ENCODE assay signal across 1 cellular context in the genomic region with DNA sequence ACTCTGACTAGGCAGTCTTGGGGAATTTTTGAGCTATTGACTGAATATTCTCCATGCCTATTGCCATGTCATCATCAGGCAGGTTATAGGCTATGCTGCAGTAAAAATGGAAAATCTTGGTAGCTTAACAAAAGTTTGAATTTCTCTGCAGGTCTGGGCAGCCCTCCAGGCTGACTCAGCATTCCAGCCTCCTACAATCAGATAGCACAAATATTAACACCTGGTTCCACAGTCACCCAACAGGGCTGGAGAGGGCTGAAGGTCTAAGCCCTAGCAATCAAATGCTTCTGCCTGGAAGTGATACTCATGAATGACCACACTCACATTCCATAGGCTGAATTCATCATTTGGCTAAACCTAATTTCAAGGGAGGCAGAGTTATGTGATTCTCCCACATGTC.
TF ChIP-seq lines count a peak whose summit lies in the region.

No MANE protein-coding gene starts in this region.

TF ChIP-seq in H1, 55 proteins besides CTCF, POLR2A, EP300 and RAD21 (continued from another document):
- TF ChIP-seq, protein P1, sequence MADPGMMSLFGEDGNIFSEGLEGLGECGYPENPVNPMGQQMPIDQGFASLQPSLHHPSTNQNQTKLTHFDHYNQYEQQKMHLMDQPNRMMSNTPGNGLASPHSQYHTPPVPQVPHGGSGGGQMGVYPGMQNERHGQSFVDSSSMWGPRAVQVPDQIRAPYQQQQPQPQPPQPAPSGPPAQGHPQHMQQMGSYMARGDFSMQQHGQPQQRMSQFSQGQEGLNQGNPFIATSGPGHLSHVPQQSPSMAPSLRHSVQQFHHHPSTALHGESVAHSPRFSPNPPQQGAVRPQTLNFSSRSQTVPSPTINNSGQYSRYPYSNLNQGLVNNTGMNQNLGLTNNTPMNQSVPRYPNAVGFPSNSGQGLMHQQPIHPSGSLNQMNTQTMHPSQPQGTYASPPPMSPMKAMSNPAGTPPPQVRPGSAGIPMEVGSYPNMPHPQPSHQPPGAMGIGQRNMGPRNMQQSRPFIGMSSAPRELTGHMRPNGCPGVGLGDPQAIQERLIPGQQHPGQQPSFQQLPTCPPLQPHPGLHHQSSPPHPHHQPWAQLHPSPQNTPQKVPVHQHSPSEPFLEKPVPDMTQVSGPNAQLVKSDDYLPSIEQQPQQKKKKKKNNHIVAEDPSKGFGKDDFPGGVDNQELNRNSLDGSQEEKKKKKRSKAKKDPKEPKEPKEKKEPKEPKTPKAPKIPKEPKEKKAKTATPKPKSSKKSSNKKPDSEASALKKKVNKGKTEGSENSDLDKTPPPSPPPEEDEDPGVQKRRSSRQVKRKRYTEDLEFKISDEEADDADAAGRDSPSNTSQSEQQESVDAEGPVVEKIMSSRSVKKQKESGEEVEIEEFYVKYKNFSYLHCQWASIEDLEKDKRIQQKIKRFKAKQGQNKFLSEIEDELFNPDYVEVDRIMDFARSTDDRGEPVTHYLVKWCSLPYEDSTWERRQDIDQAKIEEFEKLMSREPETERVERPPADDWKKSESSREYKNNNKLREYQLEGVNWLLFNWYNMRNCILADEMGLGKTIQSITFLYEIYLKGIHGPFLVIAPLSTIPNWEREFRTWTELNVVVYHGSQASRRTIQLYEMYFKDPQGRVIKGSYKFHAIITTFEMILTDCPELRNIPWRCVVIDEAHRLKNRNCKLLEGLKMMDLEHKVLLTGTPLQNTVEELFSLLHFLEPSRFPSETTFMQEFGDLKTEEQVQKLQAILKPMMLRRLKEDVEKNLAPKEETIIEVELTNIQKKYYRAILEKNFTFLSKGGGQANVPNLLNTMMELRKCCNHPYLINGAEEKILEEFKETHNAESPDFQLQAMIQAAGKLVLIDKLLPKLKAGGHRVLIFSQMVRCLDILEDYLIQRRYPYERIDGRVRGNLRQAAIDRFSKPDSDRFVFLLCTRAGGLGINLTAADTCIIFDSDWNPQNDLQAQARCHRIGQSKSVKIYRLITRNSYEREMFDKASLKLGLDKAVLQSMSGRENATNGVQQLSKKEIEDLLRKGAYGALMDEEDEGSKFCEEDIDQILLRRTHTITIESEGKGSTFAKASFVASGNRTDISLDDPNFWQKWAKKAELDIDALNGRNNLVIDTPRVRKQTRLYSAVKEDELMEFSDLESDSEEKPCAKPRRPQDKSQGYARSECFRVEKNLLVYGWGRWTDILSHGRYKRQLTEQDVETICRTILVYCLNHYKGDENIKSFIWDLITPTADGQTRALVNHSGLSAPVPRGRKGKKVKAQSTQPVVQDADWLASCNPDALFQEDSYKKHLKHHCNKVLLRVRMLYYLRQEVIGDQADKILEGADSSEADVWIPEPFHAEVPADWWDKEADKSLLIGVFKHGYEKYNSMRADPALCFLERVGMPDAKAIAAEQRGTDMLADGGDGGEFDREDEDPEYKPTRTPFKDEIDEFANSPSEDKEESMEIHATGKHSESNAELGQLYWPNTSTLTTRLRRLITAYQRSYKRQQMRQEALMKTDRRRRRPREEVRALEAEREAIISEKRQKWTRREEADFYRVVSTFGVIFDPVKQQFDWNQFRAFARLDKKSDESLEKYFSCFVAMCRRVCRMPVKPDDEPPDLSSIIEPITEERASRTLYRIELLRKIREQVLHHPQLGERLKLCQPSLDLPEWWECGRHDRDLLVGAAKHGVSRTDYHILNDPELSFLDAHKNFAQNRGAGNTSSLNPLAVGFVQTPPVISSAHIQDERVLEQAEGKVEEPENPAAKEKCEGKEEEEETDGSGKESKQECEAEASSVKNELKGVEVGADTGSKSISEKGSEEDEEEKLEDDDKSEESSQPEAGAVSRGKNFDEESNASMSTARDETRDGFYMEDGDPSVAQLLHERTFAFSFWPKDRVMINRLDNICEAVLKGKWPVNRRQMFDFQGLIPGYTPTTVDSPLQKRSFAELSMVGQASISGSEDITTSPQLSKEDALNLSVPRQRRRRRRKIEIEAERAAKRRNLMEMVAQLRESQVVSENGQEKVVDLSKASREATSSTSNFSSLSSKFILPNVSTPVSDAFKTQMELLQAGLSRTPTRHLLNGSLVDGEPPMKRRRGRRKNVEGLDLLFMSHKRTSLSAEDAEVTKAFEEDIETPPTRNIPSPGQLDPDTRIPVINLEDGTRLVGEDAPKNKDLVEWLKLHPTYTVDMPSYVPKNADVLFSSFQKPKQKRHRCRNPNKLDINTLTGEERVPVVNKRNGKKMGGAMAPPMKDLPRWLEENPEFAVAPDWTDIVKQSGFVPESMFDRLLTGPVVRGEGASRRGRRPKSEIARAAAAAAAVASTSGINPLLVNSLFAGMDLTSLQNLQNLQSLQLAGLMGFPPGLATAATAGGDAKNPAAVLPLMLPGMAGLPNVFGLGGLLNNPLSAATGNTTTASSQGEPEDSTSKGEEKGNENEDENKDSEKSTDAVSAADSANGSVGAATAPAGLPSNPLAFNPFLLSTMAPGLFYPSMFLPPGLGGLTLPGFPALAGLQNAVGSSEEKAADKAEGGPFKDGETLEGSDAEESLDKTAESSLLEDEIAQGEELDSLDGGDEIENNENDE (IDR thresholded peaks at IDR 0.05; ENCODE audit: insufficient replicate concordance, low read length): no peak
- no peak for TF ChIP-seq CHD1 (IDR thresholded peaks at IDR 0.05; ENCODE audit: low read depth, low read length)
- 0 out of 2 replicates have a peak, but pooled peaks have one; percentile 5 for TF ChIP-seq MAFK (IDR thresholded peaks at IDR 0.05; ENCODE audit: low read depth, low read length)
